In genomic region chr1:53734650-53735211, GRCh38 we compare ENCODE assay signal across 18 cellular contexts. TPM values are rescaled to one million over a fixed set of nuclear protein-coding genes. Genes with fewer than 3 reads are reported as not detected.
DNase-seq lines count a peak whose midpoint lies in the region; ATAC-seq and TF ChIP-seq lines count a peak whose summit lies in the region.
"Had no signal": no experiment of that assay in that cellular context is flagged by ENCODE, and none has a peak within 500 bp of the region (broad histone marks: within the 10 kb centered on the region; RNA-seq: fewer than 3 reads in every experiment).

No MANE protein-coding gene starts in this region.

- intact Hi-C loops in PC-3 (cut with micrococcal nuclease) = loop anchor here (5.0 to 10.0 kb wide), 2 partner anchors 103 to 140 kb away; partner anchors contain the start of gene NDC1

- no peaks in the 10 kb centered on the region for H4K20me1 ChIP-seq in PC-3 (ENCODE audit: low read length)
- no peaks in the 10 kb centered on the region for H4K20me1 ChIP-seq in fibroblast of lung (ENCODE audit: control insufficient read depth, extremely low read depth, insufficient read depth, low read length)
- H4K20me1 ChIP-seq in H9 (ENCODE audit: control insufficient read depth, insufficient read depth, insufficient read length) = no peaks in the 10 kb centered on the region

- H3F3A ChIP-seq in PC-3 (ENCODE audit: low read length, unreplicated experiment) = peaks cover 3% of the 10 kb centered on the region

- peak overlapping the region; percentile 37 for H3K4me3 ChIP-seq in PC-3 (ENCODE audit: low read length)
- peak overlapping the region in 1 of 4 experiments; percentile 5 for H3K4me3 ChIP-seq in fibroblast of lung (replicated peaks in 1 of 4; ENCODE audit: control extremely low read depth in 1 of 4, insufficient read depth in 1 of 4, low read depth in 3 of 4, low read length in 4 of 4)
- H3K4me3 ChIP-seq in skin epidermis = no peak overlapping the region
- H3K4me3 ChIP-seq: gastrocnemius medialis, GM12878, upper lobe of right lung had no signal

- H2BK120ac ChIP-seq in H9 (ENCODE audit: low read depth, low read length, poor library complexity, severe bottlenecking) = no peak overlapping the region

- no peak overlapping the region for H3K18ac ChIP-seq in H9 (ENCODE audit: insufficient read length, low read depth, low read length)

- peaks cover 23% of the 10 kb centered on the region; the same call in 1 of the 2 replicates for H3K79me2 ChIP-seq in PC-3 (ENCODE audit: low read length)
- H3K79me2 ChIP-seq in fibroblast of lung (ENCODE audit: control insufficient read depth, insufficient read depth, low read length) = no peaks in the 10 kb centered on the region
- H3K79me2 ChIP-seq in H9 (ENCODE audit: insufficient read depth, low read length) = no peaks in the 10 kb centered on the region

- H3K27me3 Mint-ChIP-seq in H9 (ENCODE audit: low read depth) = peaks cover 81% of the 10 kb centered on the region

- no peak overlapping the region for H4K91ac ChIP-seq in H9 (ENCODE audit: insufficient read length, low read depth, low read length)

- H2BK20ac ChIP-seq in H9 (ENCODE audit: low read depth, low read length, poor library complexity, severe bottlenecking) = no peak overlapping the region

- no peak overlapping the region for H4K8ac ChIP-seq in H9 (replicated peaks; ENCODE audit: insufficient read length, low read depth, low read length)

- H3K36me3 ChIP-seq in PC-3 (ENCODE audit: low read depth, low read length) (no peaks in the 10 kb centered on the region), fibroblast of lung (ENCODE audit: control insufficient read depth, insufficient read depth, low read length) (no peaks in the 10 kb centered on the region)
- H3K36me3 ChIP-seq: gastrocnemius medialis, upper lobe of right lung had no signal

- no peak overlapping the region for H3K27ac Mint-ChIP-seq in H9
- H3K27ac Mint-ChIP-seq: activated CD8-positive, alpha-beta T cell treated with anti-CD3 and anti-CD28 coated beads for 36 hours; activated naive CD4-positive, alpha-beta T cell treated with anti-CD3 and anti-CD28 coated beads for 36 hours; naive thymus-derived CD8-positive, alpha-beta T cell had no signal

- H3K14ac ChIP-seq in H9 (ENCODE audit: insufficient read depth, low read length) = no peak overlapping the region

- H3K9me3 ChIP-seq in PC-3 (ENCODE audit: low read length) = no peaks in the 10 kb centered on the region
- no peaks in the 10 kb centered on the region for H3K9me3 ChIP-seq in fibroblast of lung (ENCODE audit: control insufficient read depth, insufficient read depth, low read depth, low read length)
- H3K9me3 ChIP-seq in H9 (ENCODE audit: control insufficient read depth, low read depth, low read length) = no peaks in the 10 kb centered on the region
- H3K9me3 ChIP-seq: gastrocnemius medialis, upper lobe of right lung had no signal

- WGBS in H9 (ENCODE audit: extremely low coverage, insufficient read length, low lambda C conversion rate) = no CpG with 5 or more reads among the region's 10 CpGs

- H3K4me1 ChIP-seq in PC-3 (ENCODE audit: insufficient read depth, low read length) (peaks cover 56% of the 10 kb centered on the region), fibroblast of lung (ENCODE audit: control insufficient read depth, extremely low read depth, insufficient read depth, low read length) (peaks cover 20% of the 10 kb centered on the region), H9 (ENCODE audit: insufficient read depth, low read length) (no peaks in the 10 kb centered on the region)

- H3K4me3 Mint-ChIP-seq in H9 = no peak overlapping the region; a peak in 2 of 5 replicates
- H3K4me3 Mint-ChIP-seq: activated CD8-positive, alpha-beta T cell treated with anti-CD3 and anti-CD28 coated beads for 36 hours; activated naive CD4-positive, alpha-beta T cell treated with anti-CD3 and anti-CD28 coated beads for 36 hours; naive thymus-derived CD8-positive, alpha-beta T cell had no signal

- H4K5ac ChIP-seq in H9 (ENCODE audit: insufficient read length, low read depth, low read length) = no peak overlapping the region

- BruUV-seq in PC-3 (replicated peaks; lab: Mats Ljungman, UMichigan) = no TSS peak

- no peak overlapping the region for H2BK5ac ChIP-seq in H9 (ENCODE audit: insufficient read length, low read length)

- H2BK15ac ChIP-seq in H9 (ENCODE audit: low read depth, low read length) = no peak overlapping the region

- CTCF ChIA-PET in PC-3 (lab: Charles Lee) = interaction anchor here (0.6 kb wide), 1 partner anchor 10 kb away, joined by 3 read pairs; no protein-coding TSS in a partner anchor

- no peak for TF ChIP-seq CTCF in PC-3 (conservative IDR thresholded peaks at IDR 0.05; ENCODE audit: low read depth, low read length)
- TF ChIP-seq CTCF in fibroblast of lung (conservative IDR thresholded peaks at IDR 0.05 in 1 of 2, IDR thresholded peaks at IDR 0.05 in 1 of 2; ENCODE audit: low read depth in 1 of 2, low read length in 2 of 2) = no peak
- TF ChIP-seq CTCF in H9 (conservative IDR thresholded peaks at IDR 0.05) = no peak

- peak overlapping the region; percentile 97 for H3K9ac ChIP-seq in PC-3 (ENCODE audit: low read length)
- H3K9ac ChIP-seq in fibroblast of lung (ENCODE audit: insufficient read depth, low read length) = no peak overlapping the region
- no peak overlapping the region for H3K9ac ChIP-seq in H9 (ENCODE audit: extremely low read depth, insufficient read length, low read length)

- POLR2A ChIA-PET in PC-3 (lab: Charles Lee; ENCODE audit: unreplicated experiment) = no interaction called here

- H3K4me2 ChIP-seq in PC-3 (ENCODE audit: low read length) = peak overlapping the region; percentile 81
- H3K4me2 ChIP-seq in fibroblast of lung (ENCODE audit: extremely low read depth, insufficient read depth, low read length) = no peak overlapping the region
- H3K4me2 ChIP-seq in H9 (ENCODE audit: insufficient read depth, insufficient read length, low read length) = no peak overlapping the region

- H3K23me2 ChIP-seq in H9 (ENCODE audit: insufficient read length, low read depth, low read length, poor library complexity, severe bottlenecking) = peaks cover 11% of the 10 kb centered on the region

- no peak overlapping the region for H3K23ac ChIP-seq in H9 (ENCODE audit: insufficient read length, low read depth, low read length)

- peaks cover 9 to 17% of the 10 kb centered on the region in 2 experiments for H3K4me1 Mint-ChIP-seq in H9

- no peak overlapping the region for H3K56ac ChIP-seq in H9 (ENCODE audit: insufficient read length, low read depth, low read length)

- no peak overlapping the region for H2AK5ac ChIP-seq in H9 (ENCODE audit: insufficient read length, low read length)

- no peak overlapping the region for H3T11ph ChIP-seq in H9 (ENCODE audit: low read length)

- no peaks in the 10 kb centered on the region for H3K9me2 ChIP-seq in PC-3 (replicated peaks; ENCODE audit: low read length)

- H3K79me1 ChIP-seq in H9 (ENCODE audit: insufficient read depth, low read depth, low read length, poor library complexity, severe bottlenecking) = no peaks in the 10 kb centered on the region

- H2BK12ac ChIP-seq in H9 (ENCODE audit: insufficient read length, low read depth, low read length) = no peak overlapping the region

- peak; percentile 52 for ATAC-seq in PC-3
- ATAC-seq in GM18870 (IDR thresholded peaks at IDR 0.05; ENCODE audit: unreplicated experiment) = no peak
- no peak for ATAC-seq in HG03045 (IDR thresholded peaks at IDR 0.05; ENCODE audit: unreplicated experiment)
- ATAC-seq: activated CD8-positive, alpha-beta T cell treated with anti-CD3 and anti-CD28 coated beads for 36 hours; gastrocnemius medialis; GM12878; naive thymus-derived CD8-positive, alpha-beta T cell; upper lobe of right lung had no signal

- peak overlapping the region; percentile 99 for H3K27ac ChIP-seq in PC-3 (ENCODE audit: low read length)
- peak overlapping the region; percentile 42 for H3K27ac ChIP-seq in fibroblast of lung (ENCODE audit: insufficient read depth, low read length)
- H3K27ac ChIP-seq in skin epidermis = peak overlapping the region in 12 of 21 experiments; percentile 5 to 88 (median 48)
- H3K27ac ChIP-seq in H9 (ENCODE audit: insufficient read length, low read depth, low read length) = no peak overlapping the region
- H3K27ac ChIP-seq: gastrocnemius medialis, upper lobe of right lung had no signal

- H3K9me3 Mint-ChIP-seq in H9 = no peaks in the 10 kb centered on the region
- H3K9me3 Mint-ChIP-seq: activated CD8-positive, alpha-beta T cell treated with anti-CD3 and anti-CD28 coated beads for 36 hours; activated naive CD4-positive, alpha-beta T cell treated with anti-CD3 and anti-CD28 coated beads for 36 hours; naive thymus-derived CD8-positive, alpha-beta T cell had no signal

- H2AFZ ChIP-seq in PC-3 (ENCODE audit: low read length) = no peak overlapping the region
- H2AFZ ChIP-seq in fibroblast of lung (ENCODE audit: low read length) = no peak overlapping the region
- H2AFZ ChIP-seq in H9 (ENCODE audit: low read length) = no peak overlapping the region

- DNase-seq in NCI-H2029 treated with DMSO at 0.1 percent for 48 hours (lab: John Stamatoyannopoulos, UW) (peak; percentile 17), NCI-H2029 (lab: John Stamatoyannopoulos, UW) (no peak), PC-3 (peak; percentile 61), fibroblast of lung (ENCODE audit: low read depth in 2 of 2) (peak; percentile 85 to 96), H9 (no peak)
- DNase-seq: activated CD8-positive, alpha-beta T cell treated with anti-CD3 and anti-CD28 coated beads for 36 hours; activated naive CD4-positive, alpha-beta T cell treated with anti-CD3 and anti-CD28 coated beads for 36 hours; cortex of kidney; gastrocnemius medialis; naive thymus-derived CD8-positive, alpha-beta T cell; NCI-H1930; upper lobe of right lung had no signal

- H3K36me3 Mint-ChIP-seq in H9 (ENCODE audit: insufficient read depth in 1 of 3, low read depth in 3 of 3) = no peaks in the 10 kb centered on the region
- H3K36me3 Mint-ChIP-seq: naive thymus-derived CD8-positive, alpha-beta T cell had no signal

- H3K27me3 ChIP-seq in PC-3 (ENCODE audit: low read length) (no peaks in the 10 kb centered on the region), fibroblast of lung (ENCODE audit: control insufficient read depth, insufficient read depth, low read length) (peaks cover 15% of the 10 kb centered on the region), H9 (ENCODE audit: insufficient read depth, low read length) (peaks cover 37% of the 10 kb centered on the region)

- H3K4ac ChIP-seq in H9 (ENCODE audit: low read depth, low read length) = no peak overlapping the region

RNA-seq across cellular contexts. Expression of gene GLIS1, which starts 4.2 kb away (rescaled TPM):
- total RNA-seq in PC-3 (2014; rRNA removed) = 1.7 and 2.6 TPM in 2 replicates
- total RNA-seq in fibroblast of lung = under 0.01 TPM in 1 of 2 replicates, not detected in the other
- 0.05 and 0.11 TPM in 2 replicates for polyA plus RNA-seq in fibroblast of lung
- 0.22 and 0.46 TPM in 2 replicates for polyA plus RNA-seq in fibroblast of lung (2012)
- polyA minus RNA-seq in fibroblast of lung (ENCODE audit: low replicate concordance) = 0.12 and 0.22 TPM in 2 replicates
- 0.11 and 0.28 TPM in 2 replicates for total RNA-seq in H9 (2021)
- total RNA-seq: activated CD8-positive, alpha-beta T cell treated with anti-CD3 and anti-CD28 coated beads for 36 hours; activated naive CD4-positive, alpha-beta T cell treated with anti-CD3 and anti-CD28 coated beads for 36 hours; gastrocnemius medialis; GM12878; naive thymus-derived CD8-positive, alpha-beta T cell; T-helper 2 cell treated with Interferon-gamma antibody and Interleukin-4, amounts not matched to agents 100 ng/mL and 5 ng/mL, for 36 hours had no signal
- polyA plus RNA-seq: GM12878; keratinocyte; naive thymus-derived CD8-positive, alpha-beta T cell had no signal

Comparison
In these comparisons a context has a peak if more than half of its experiments do, and no peak if none do; other contexts are left out.
1. DNase-seq: peak in NCI-H2029 treated with DMSO at 0.1 percent for 48 hours (single experiment), PC-3 (single experiment) and fibroblast of lung (2 of 2); none in NCI-H2029 (single experiment) and H9 (single experiment).